ENCODE assay signal across 9 cellular contexts in the genomic region with DNA sequence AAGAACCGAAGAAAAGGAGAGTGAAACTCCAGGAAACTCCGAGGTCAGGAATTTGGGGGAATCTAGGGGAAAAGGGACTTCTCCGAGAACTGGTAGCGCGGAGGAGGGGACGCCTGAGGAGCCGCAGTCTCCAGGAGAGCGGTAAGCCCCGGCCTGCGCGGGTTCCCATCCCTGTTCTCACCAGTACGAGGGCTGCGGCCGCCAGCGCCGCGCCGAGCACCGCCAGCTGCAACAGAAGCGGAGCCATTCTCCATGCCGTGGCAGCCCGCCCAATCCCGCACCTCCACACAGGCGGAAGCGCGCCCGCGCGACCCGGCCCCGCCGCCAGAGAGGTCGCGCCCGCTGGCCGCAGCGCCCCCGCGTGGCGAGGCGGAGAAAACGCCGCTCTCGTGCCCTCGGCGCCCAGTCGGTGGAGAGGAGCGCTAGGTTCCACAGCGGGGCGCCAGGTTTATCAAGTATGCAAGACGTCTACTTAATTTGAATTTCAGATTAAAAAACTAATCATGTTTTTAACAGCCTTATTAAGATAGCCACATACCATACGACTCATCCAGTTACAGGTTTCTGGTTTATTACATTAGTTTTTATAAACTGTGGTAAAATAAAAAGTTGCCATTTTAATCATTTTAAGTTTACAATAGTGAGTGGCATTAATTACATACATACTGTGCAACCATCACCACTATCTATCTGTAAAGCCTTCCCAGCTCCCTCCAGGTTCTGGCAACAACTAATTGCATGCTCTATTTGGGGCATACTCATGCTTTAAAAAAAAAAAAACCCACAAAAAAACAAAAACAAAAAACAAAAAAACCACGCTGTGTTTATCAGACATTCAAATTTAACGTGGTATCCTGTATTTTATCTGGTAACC. TPM values are rescaled to one million over a fixed set of nuclear protein-coding genes. Genes with fewer than 3 reads are reported as not detected.
DNase-seq lines count a peak whose midpoint lies in the region; ATAC-seq, FAIRE-seq and TF ChIP-seq lines count a peak whose summit lies in the region.
"Had no signal": no experiment of that assay in that cellular context is flagged by ENCODE, and none has a peak within 500 bp of the region (broad histone marks: within the 10 kb centered on the region; RNA-seq: fewer than 3 reads in every experiment).

A gene with protein sequence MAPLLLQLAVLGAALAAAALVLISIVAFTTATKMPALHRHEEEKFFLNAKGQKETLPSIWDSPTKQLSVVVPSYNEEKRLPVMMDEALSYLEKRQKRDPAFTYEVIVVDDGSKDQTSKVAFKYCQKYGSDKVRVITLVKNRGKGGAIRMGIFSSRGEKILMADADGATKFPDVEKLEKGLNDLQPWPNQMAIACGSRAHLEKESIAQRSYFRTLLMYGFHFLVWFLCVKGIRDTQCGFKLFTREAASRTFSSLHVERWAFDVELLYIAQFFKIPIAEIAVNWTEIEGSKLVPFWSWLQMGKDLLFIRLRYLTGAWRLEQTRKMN (minus strand): TSS at position 287 of the 874 bp plus-strand sequence. CDS start 40 bp downstream, at position 247.

- dilution Hi-C loops in keratinocyte (cut with MboI; ENCODE audit: extremely low pct_ligation_motif_present, low sequenced_read_pairs) = no loop called here

- peaks cover 3% of the 10 kb centered on the region for H4K20me1 ChIP-seq in keratinocyte (ENCODE audit: control insufficient read depth, extremely low read depth, insufficient read depth, low read length)

- peak within 1 kb of the TSS; percentile 99 for H3K27ac ChIP-seq in keratinocyte (ENCODE audit: control insufficient read depth, insufficient read depth, low read length)

- H3K9me3 Mint-ChIP-seq in central memory CD8-positive, alpha-beta T cell = no peaks in the 10 kb centered on the region

- H3K9ac ChIP-seq in keratinocyte (ENCODE audit: control insufficient read depth, extremely low read depth, insufficient read depth, low read length) = peak within 1 kb of the TSS; percentile 99

- H3K4me1 ChIP-seq in keratinocyte (ENCODE audit: control insufficient read depth, extremely low read depth, insufficient read depth, low read length) = peaks cover 10% of the 10 kb centered on the region

- DNase-seq in AG20443 (ENCODE audit: low spot score) (peak; percentile 95), NCI-H446 treated with DMSO at 0.1 percent for 48 hours (lab: John Stamatoyannopoulos, UW) (peak; percentile 72), keratinocyte (ENCODE audit: low read depth, low spot score) (no peak)
- DNase-seq in central memory CD8-positive, alpha-beta T cell (ENCODE audit: low spot score in 2 of 2) = peak; percentile 90 to 92
- DNase-seq in stimulated activated CD4-positive, alpha-beta T cell treated with anti-CD3 and anti-CD28 coated beads, Interleukin-15, amount 100 ng/mL, for 1 hour (ENCODE audit: low read depth in 1 of 2, low spot score in 1 of 2) = peak; percentile 89 to 92

- H3K79me2 ChIP-seq in keratinocyte (ENCODE audit: control insufficient read depth, insufficient read depth, low read length) = peaks cover 58% of the 10 kb centered on the region

- peaks cover 6 to 9% of the 10 kb centered on the region in 2 experiments for H3K36me3 ChIP-seq in keratinocyte (ENCODE audit: control insufficient read depth in 2 of 2, extremely low read depth in 1 of 2, insufficient read depth in 2 of 2, low read length in 2 of 2)

- TF ChIP-seq CTCF in keratinocyte (optimal IDR thresholded peaks at IDR 0.05 in 1 of 3, IDR thresholded peaks at IDR 0.05 in 1 of 3, conservative IDR thresholded peaks at IDR 0.05 in 1 of 3; ENCODE audit: extremely low read depth in 1 of 3, insufficient read depth in 2 of 3, low read length in 3 of 3) = peak; percentile 75 to 97 (median 81)

- H3K4me2 ChIP-seq in keratinocyte (ENCODE audit: control insufficient read depth, extremely low read depth, insufficient read depth, low read depth, low read length) = peak within 1 kb of the TSS; percentile 84

- peak within 1 kb of the TSS; percentile 87 for H2AFZ ChIP-seq in keratinocyte (ENCODE audit: control insufficient read depth, low read length)

- FAIRE-seq in keratinocyte (lab: Jason Lieb, UNC) = peak; percentile 62
- FAIRE-seq: endometrium had no signal

- H3K27me3 Mint-ChIP-seq in central memory CD8-positive, alpha-beta T cell = no peaks in the 10 kb centered on the region

- no peaks in the 10 kb centered on the region for H3K27me3 ChIP-seq in keratinocyte (ENCODE audit: control insufficient read depth, extremely low read depth, insufficient read depth, low read length)

- no peaks in the 10 kb centered on the region for H3K9me1 ChIP-seq in keratinocyte (ENCODE audit: control insufficient read depth, extremely low read depth, insufficient read depth, low read length)

- peak within 1 kb of the TSS; percentile 99 for H3K4me3 Mint-ChIP-seq in central memory CD8-positive, alpha-beta T cell

- peak within 1 kb of the TSS; percentile 100 for H3K27ac Mint-ChIP-seq in central memory CD8-positive, alpha-beta T cell (ENCODE audit: low read depth)

- peaks cover 55% of the 10 kb centered on the region for H3K4me1 Mint-ChIP-seq in central memory CD8-positive, alpha-beta T cell

- H3K36me3 Mint-ChIP-seq in central memory CD8-positive, alpha-beta T cell (ENCODE audit: insufficient read depth) = peaks cover 50% of the 10 kb centered on the region

- H3K9me3 ChIP-seq in keratinocyte (ENCODE audit: control insufficient read depth, low read depth, low read length) = no peaks in the 10 kb centered on the region

- H3K4me3 ChIP-seq in keratinocyte (ENCODE audit: control insufficient read depth in 2 of 3, extremely low read depth in 1 of 3, insufficient read depth in 2 of 3, low read depth in 1 of 3, low read length in 3 of 3) = peak within 1 kb of the TSS; percentile 91 to 95 (median 91)

- ATAC-seq in GM19025 (IDR thresholded peaks at IDR 0.05; ENCODE audit: low read depth, unreplicated experiment) = peak; percentile 68
- ATAC-seq in HG03280 (IDR thresholded peaks at IDR 0.05; ENCODE audit: unreplicated experiment) = peak; percentile 68
- peak; percentile 72 to 75 for ATAC-seq in activated CD4-positive, CD25-positive, alpha-beta regulatory T cell treated with anti-CD3 and anti-CD28 coated beads, Interleukin-2, amount 50 U/mL, for 24 hours
- peak; percentile 55 for ATAC-seq in central memory CD8-positive, alpha-beta T cell (replicated peaks; ENCODE audit: extremely low read depth, poor library complexity, severe bottlenecking)

RNA-seq across cellular contexts. Expression of the gene that starts here (rescaled TPM):
- polyA plus RNA-seq in keratinocyte = 37.1 to 63.9 TPM (median 39.6 TPM) in 3 replicates
- 65.3 TPM for polyA plus RNA-seq in keratinocyte (2011; ENCODE audit: low read depth)
- polyA plus RNA-seq in keratinocyte (2011; cell fraction: cytosol; rRNA removed) = 33.3 and 57.3 TPM in 2 replicates
- polyA plus RNA-seq in keratinocyte (2011; cell fraction: nucleus; rRNA removed) = 29.3 and 42.5 TPM in 2 replicates
- polyA plus RNA-seq in keratinocyte (2012; ENCODE audit: low replicate concordance) = 34.4 and 37.6 TPM in 2 replicates
- 5.4 to 17.5 TPM (median 8.6 TPM) in 3 replicates for polyA minus RNA-seq in keratinocyte
- 28.0 TPM for polyA minus RNA-seq in keratinocyte (2011; cell fraction: cytosol; rRNA and poly(A)+ RNA removed)
- polyA minus RNA-seq in keratinocyte (2011; cell fraction: nucleus; rRNA and poly(A)+ RNA removed) = 7.3 and 11.9 TPM in 2 replicates
